32 cellular contexts compared by ENCODE assay signal in genomic region chr11:109390752-109391151, GRCh38. TPM values are rescaled to one million over a fixed set of nuclear protein-coding genes. Genes with fewer than 3 reads are reported as not detected.
DNase-seq lines count a peak whose midpoint lies in the region; ATAC-seq and TF ChIP-seq lines count a peak whose summit lies in the region.
"Had no signal": no experiment of that assay in that cellular context is flagged by ENCODE, and none has a peak within 500 bp of the region (broad histone marks: within the 10 kb centered on the region; RNA-seq: fewer than 3 reads in every experiment).

No MANE protein-coding gene starts in this region.

- H3K4me1 ChIP-seq in H9 (ENCODE audit: insufficient read depth, low read length) (peaks cover 12% of the 10 kb centered on the region), gastroesophageal sphincter (no peaks in the 10 kb centered on the region)
- H3K4me1 ChIP-seq: Caco-2, SJSA1 had no signal

- no peak overlapping the region for H4K91ac ChIP-seq in H9 (ENCODE audit: insufficient read length, low read depth, low read length)

- no peak overlapping the region for H2BK15ac ChIP-seq in H9 (ENCODE audit: low read depth, low read length)

- H4K5ac ChIP-seq in H9 (ENCODE audit: insufficient read length, low read depth, low read length), result no peak overlapping the region

- H3K4me1 Mint-ChIP-seq in H9, result peaks cover 37 to 51% of the 10 kb centered on the region in 2 experiments
- peaks cover 43% of the 10 kb centered on the region for H3K4me1 Mint-ChIP-seq in WTC11
- H3K4me1 Mint-ChIP-seq in activated CD4-positive, alpha-beta T cell treated with anti-CD3 and anti-CD28 coated beads, Interleukin-2, amount 10 ng/mL, durations not matched to agents 7 days and 5 days, result no peaks in the 10 kb centered on the region
- H3K4me1 Mint-ChIP-seq: B cell had no signal

- no peak for TF ChIP-seq EP300 in gastroesophageal sphincter (IDR thresholded peaks at IDR 0.05)

- H3K79me2 ChIP-seq in H9 (ENCODE audit: insufficient read depth, low read length), result no peaks in the 10 kb centered on the region

- peak; percentile 69 for ATAC-seq in WTC11
- ATAC-seq in gastroesophageal sphincter, result no peak
- no peak for ATAC-seq in HG03378 (IDR thresholded peaks at IDR 0.05; ENCODE audit: unreplicated experiment)
- ATAC-seq: CD8-positive, alpha-beta T cell; GM12878; HepG2; K562 had no signal

- peaks cover 5 to 32% (median 17%) of the 10 kb centered on the region in 3 experiments for H3K36me3 Mint-ChIP-seq in H9 (ENCODE audit: insufficient read depth in 1 of 3, low read depth in 3 of 3)
- H3K36me3 Mint-ChIP-seq in WTC11, result peaks cover 28% of the 10 kb centered on the region
- H3K36me3 Mint-ChIP-seq in activated CD4-positive, alpha-beta T cell treated with anti-CD3 and anti-CD28 coated beads, Interleukin-2, amount 10 ng/mL, durations not matched to agents 7 days and 5 days (ENCODE audit: low read depth), result no peaks in the 10 kb centered on the region
- H3K36me3 Mint-ChIP-seq: CD8-positive, alpha-beta T cell had no signal

- H3K9me3 ChIP-seq in H9 (ENCODE audit: control insufficient read depth, low read depth, low read length) (no peaks in the 10 kb centered on the region), gastroesophageal sphincter (no peaks in the 10 kb centered on the region)
- H3K9me3 ChIP-seq: Caco-2, SJSA1 had no signal

- no peak overlapping the region for H3K18ac ChIP-seq in H9 (ENCODE audit: insufficient read length, low read depth, low read length)

- H3K27me3 ChIP-seq in H9 (ENCODE audit: insufficient read depth, low read length) (no peaks in the 10 kb centered on the region), gastroesophageal sphincter (no peaks in the 10 kb centered on the region)
- H3K27me3 ChIP-seq: SJSA1 had no signal

- no peak overlapping the region for H3K27ac ChIP-seq in H9 (ENCODE audit: insufficient read length, low read depth, low read length)
- no peak overlapping the region for H3K27ac ChIP-seq in RWPE1
- no peak overlapping the region for H3K27ac ChIP-seq in gastroesophageal sphincter
- H3K27ac ChIP-seq: C4-2B, PC-9, SJSA1 had no signal

- no peak overlapping the region for H3K4me3 ChIP-seq in gastroesophageal sphincter
- H3K4me3 ChIP-seq: GM12878, K562, PC-9, SJSA1 had no signal

- DNase-seq in H9 (no peak), WTC11 (ENCODE audit: low spot score) (no peak), iPS DF 19.7 (ENCODE audit: low read depth, low spot score) (peak; percentile 35), RWPE1 (ENCODE audit: low spot score) (no peak)
- no peak for DNase-seq in activated CD4-positive, alpha-beta T cell treated with anti-CD3 and anti-CD28 coated beads, Interleukin-2, amount 10 ng/mL, durations not matched to agents 7 days and 5 days
- DNase-seq: Caco-2; CD8-positive, alpha-beta T cell; GDM1; MV-4-11; NCI-H1105; NCI-H1436 treated with DMSO at 0.1 percent for 48 hours; NCI-H187 treated with DMSO at 0.1 percent for 48 hours; NCI-H2107; NCI-H446; NCI-H524 treated with DMSO at 0.1 percent for 48 hours; NCI-H82; NK-92 treated with Interleukin-12 subunit alpha and Interleukin-12 subunit beta, amount 100 ng/mL, for 24 hours; PC-9; Right ventricle myocardium superior had no signal

- no peak for TF ChIP-seq POLR2A in gastroesophageal sphincter (IDR thresholded peaks at IDR 0.05)

- H2AK5ac ChIP-seq in H9 (ENCODE audit: insufficient read length, low read length), result no peak overlapping the region

- H3K56ac ChIP-seq in H9 (ENCODE audit: insufficient read length, low read depth, low read length), result no peak overlapping the region

- no peak overlapping the region for H2AFZ ChIP-seq in H9 (ENCODE audit: low read length)
- H2AFZ ChIP-seq: PC-9 had no signal

- peak overlapping the region; percentile 53 for H3K4me2 ChIP-seq in H9 (ENCODE audit: insufficient read depth, insufficient read length, low read length)
- H3K4me2 ChIP-seq: PC-9 had no signal

- no peaks in the 10 kb centered on the region for H3K23me2 ChIP-seq in H9 (ENCODE audit: insufficient read length, low read depth, low read length, poor library complexity, severe bottlenecking)

- no peak overlapping the region for H3K9ac ChIP-seq in H9 (ENCODE audit: extremely low read depth, insufficient read length, low read length)

- H3K14ac ChIP-seq in H9 (ENCODE audit: insufficient read depth, low read length), result no peak overlapping the region

- no peak overlapping the region for H2BK120ac ChIP-seq in H9 (ENCODE audit: low read depth, low read length, poor library complexity, severe bottlenecking)

- H3K27ac Mint-ChIP-seq in H9, result peak overlapping the region in 1 of 3 experiments; percentile 75; a peak in 1 of 7 replicates
- H3K27ac Mint-ChIP-seq in WTC11, result peak overlapping the region; percentile 39
- H3K27ac Mint-ChIP-seq in activated CD4-positive, alpha-beta T cell treated with anti-CD3 and anti-CD28 coated beads, Interleukin-2, amount 10 ng/mL, durations not matched to agents 7 days and 5 days, result no peak overlapping the region
- H3K27ac Mint-ChIP-seq: B cell; CD8-positive, alpha-beta T cell had no signal

- H4K8ac ChIP-seq in H9 (replicated peaks; ENCODE audit: insufficient read length, low read depth, low read length), result no peak overlapping the region

- H3K4me3 Mint-ChIP-seq in H9 (no peak overlapping the region; a peak in 1 of 5 replicates), WTC11 (peak overlapping the region; percentile 32; the same call in 1 of the 2 replicates)
- no peak overlapping the region for H3K4me3 Mint-ChIP-seq in activated CD4-positive, alpha-beta T cell treated with anti-CD3 and anti-CD28 coated beads, Interleukin-2, amount 10 ng/mL, durations not matched to agents 7 days and 5 days
- H3K4me3 Mint-ChIP-seq: B cell; CD8-positive, alpha-beta T cell had no signal

- H4K20me1 ChIP-seq in H9 (ENCODE audit: control insufficient read depth, insufficient read depth, insufficient read length), result no peaks in the 10 kb centered on the region

- H2BK20ac ChIP-seq in H9 (ENCODE audit: low read depth, low read length, poor library complexity, severe bottlenecking), result no peak overlapping the region

- no peak overlapping the region for H2BK5ac ChIP-seq in H9 (ENCODE audit: insufficient read length, low read length)

- H2BK12ac ChIP-seq in H9 (ENCODE audit: insufficient read length, low read depth, low read length), result no peak overlapping the region

- CTCF ChIA-PET in WTC11 (lab: Charles Lee), result no interaction called here
- CTCF ChIA-PET in RWPE1 (lab: Yijun Ruan, JAX), result no interaction called here
- CTCF ChIA-PET in activated CD4-positive, alpha-beta T cell treated with anti-CD3 and anti-CD28 coated beads, Interleukin-2, amount 10 ng/mL, durations not matched to agents 7 days and 5 days (lab: Charles Lee), result no interaction called here

- H3T11ph ChIP-seq in H9 (ENCODE audit: low read length), result no peak overlapping the region

- H3K79me1 ChIP-seq in H9 (ENCODE audit: insufficient read depth, low read depth, low read length, poor library complexity, severe bottlenecking), result no peaks in the 10 kb centered on the region

- peaks cover 15 to 30% of the 10 kb centered on the region in 2 experiments for H3K9me3 Mint-ChIP-seq in H9
- peaks cover 28% of the 10 kb centered on the region for H3K9me3 Mint-ChIP-seq in WTC11
- no peaks in the 10 kb centered on the region for H3K9me3 Mint-ChIP-seq in activated CD4-positive, alpha-beta T cell treated with anti-CD3 and anti-CD28 coated beads, Interleukin-2, amount 10 ng/mL, durations not matched to agents 7 days and 5 days

- H3K4ac ChIP-seq in H9 (ENCODE audit: low read depth, low read length), result no peak overlapping the region

- no peak overlapping the region for H3K23ac ChIP-seq in H9 (ENCODE audit: insufficient read length, low read depth, low read length)

- no peaks in the 10 kb centered on the region for H3K36me3 ChIP-seq in gastroesophageal sphincter
- H3K36me3 ChIP-seq: SJSA1 had no signal

- TF ChIP-seq CTCF in H9 (conservative IDR thresholded peaks at IDR 0.05) (no peak), WTC11 (IDR thresholded peaks at IDR 0.05) (no peak), RWPE1 (conservative IDR thresholded peaks at IDR 0.05; ENCODE audit: low read depth) (no peak), gastroesophageal sphincter (IDR thresholded peaks at IDR 0.05) (no peak)

- WGBS in H9 (ENCODE audit: extremely low coverage, insufficient read length, low lambda C conversion rate), result no CpG with 5 or more reads among the region's 2 CpGs
- 50 to 58% methylated on average over 2 of the region's 2 CpGs for WGBS in gastroesophageal sphincter (ENCODE audit: low coverage in 1 of 2), 2 donors

- H3K27me3 Mint-ChIP-seq in H9 (ENCODE audit: low read depth), result no peaks in the 10 kb centered on the region
- H3K27me3 Mint-ChIP-seq in WTC11 (ENCODE audit: low read depth), result no peaks in the 10 kb centered on the region; the same call in 1 of the 2 replicates
- no peaks in the 10 kb centered on the region for H3K27me3 Mint-ChIP-seq in activated CD4-positive, alpha-beta T cell treated with anti-CD3 and anti-CD28 coated beads, Interleukin-2, amount 10 ng/mL, durations not matched to agents 7 days and 5 days
- H3K27me3 Mint-ChIP-seq: B cell had no signal

- POLR2A ChIA-PET in WTC11 (lab: Charles Lee), result no interaction called here
- POLR2A ChIA-PET in RWPE1 (lab: Yijun Ruan, JAX; ENCODE audit: low non-redundant PET), result no interaction called here
- POLR2A ChIA-PET in activated CD4-positive, alpha-beta T cell treated with anti-CD3 and anti-CD28 coated beads, Interleukin-2, amount 10 ng/mL, durations not matched to agents 7 days and 5 days (lab: Charles Lee), result no interaction called here

TF ChIP-seq in WTC11, 78 proteins besides CTCF, POLR2A, EP300 and RAD21 (continues in another document):
- no peak for TF ChIP-seq ZNF263 (CRISPR knock-in tag; IDR thresholded peaks at IDR 0.05; ENCODE audit: low read depth)
- TF ChIP-seq ZSCAN18 (CRISPR knock-in tag; IDR thresholded peaks at IDR 0.05), result no peak
- TF ChIP-seq EMX1 (CRISPR knock-in tag; IDR thresholded peaks at IDR 0.05), result no peak
- TF ChIP-seq ZNF423 (CRISPR knock-in tag; IDR thresholded peaks at IDR 0.05), result no peak

RNA-seq across cellular contexts. Expression of gene C11orf87, which starts 31.2 kb away (rescaled TPM):
- total RNA-seq in H9 (2021), result 0.11 TPM in 2 replicates
- 0.20 to 0.25 TPM (median 0.23 TPM) in 3 replicates for total RNA-seq in WTC11 (2021)
- under 1 TPM in 1 of 4 donors, not detected in 3; 0.13 TPM for total RNA-seq in gastroesophageal sphincter
- not detected for total RNA-seq in activated CD4-positive, alpha-beta T cell treated with anti-CD3 and anti-CD28 coated beads, Interleukin-2, amount 10 ng/mL, durations not matched to agents 7 days and 5 days
- total RNA-seq: A673; B cell; Caco-2; CD8-positive, alpha-beta T cell; GM12878; H4; HepG2; K562; LHCN-M2; MCF 10A; PC-9; RPMI7951; SJSA1 had no signal
